Comparison of ENCODE assay signal across 28 cellular contexts in the genomic region with DNA sequence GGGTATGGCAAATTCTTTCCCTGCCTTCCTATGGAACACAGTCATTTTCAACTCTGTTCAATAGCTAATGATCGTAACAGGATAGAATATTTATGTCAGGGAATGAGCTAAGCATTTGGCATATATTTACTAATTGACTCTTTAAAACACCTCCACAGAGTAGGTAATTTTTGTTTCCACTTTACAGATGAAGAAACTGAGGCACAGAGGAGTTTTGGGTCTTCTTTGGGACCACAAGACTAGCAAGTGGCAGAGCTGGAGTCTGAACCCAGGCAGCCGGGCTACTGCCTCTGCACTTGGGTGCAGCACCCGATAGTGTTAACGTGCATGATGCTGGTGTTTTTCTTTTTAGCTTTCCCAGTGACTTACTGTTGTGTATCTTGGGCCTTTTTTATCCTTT.
"Had no signal": no experiment of that assay in that cellular context is flagged by ENCODE, and none has a peak within 500 bp of the region (broad histone marks: within the 10 kb centered on the region; RNA-seq: fewer than 3 reads in every experiment).

No MANE protein-coding gene starts in this region.

- H3K4me1 Mint-ChIP-seq: nephron progenitor cell, neural crest cell had no signal

- ATAC-seq: naive thymus-derived CD8-positive, alpha-beta T cell; psoas muscle; right cardiac atrium; right lobe of liver; stimulated activated effector memory CD8-positive, alpha-beta T cell treated with anti-CD3 and anti-CD28 coated beads, Interleukin-12 subunit alpha, Interleukin-12 subunit beta, amount 100 ng/mL, for 72 hours; stimulated activated naive B cell treated with anti-CD40 and anti-IgM and Interleukin-4, amounts not matched to agents 10 μg/mL and 1 μg/mL and 100 μg/mL, for 72 hours had no signal

- H3K27me3 Mint-ChIP-seq: stimulated activated naive CD8-positive, alpha-beta T cell treated with anti-CD3 and anti-CD28 coated beads, Interleukin-15, Interleukin-2, amounts not matched to agents 100 ng/mL and 50 ng/mL, for 24 hours had no signal

- H3K4me3 ChIP-seq: ovary, psoas muscle, right lobe of liver, sigmoid colon, stomach, thoracic aorta, thyroid gland, tibial nerve, upper lobe of left lung, vagina had no signal

- H3K4me1 ChIP-seq: parathyroid adenoma, psoas muscle, right lobe of liver, sigmoid colon, stomach, thyroid gland, vagina had no signal

- H3K27ac Mint-ChIP-seq: nephron progenitor cell; progenitor cell of endocrine pancreas; stimulated activated effector memory CD8-positive, alpha-beta T cell treated with anti-CD3 and anti-CD28 coated beads, Interleukin-12 subunit alpha, Interleukin-12 subunit beta, amount 100 ng/mL, for 72 hours; stimulated activated naive B cell treated with anti-CD40 and anti-IgM and Interleukin-4, amounts not matched to agents 10 μg/mL and 1 μg/mL and 100 μg/mL, for 72 hours; stimulated activated naive CD8-positive, alpha-beta T cell treated with anti-CD3 and anti-CD28 coated beads, Interleukin-15, Interleukin-2, amounts not matched to agents 100 ng/mL and 50 ng/mL, for 24 hours had no signal

- H3K4me3 Mint-ChIP-seq: naive thymus-derived CD8-positive, alpha-beta T cell; nephron progenitor cell; neural crest cell; stimulated activated effector memory CD8-positive, alpha-beta T cell treated with anti-CD3 and anti-CD28 coated beads, Interleukin-12 subunit alpha, Interleukin-12 subunit beta, amount 100 ng/mL, for 72 hours; stimulated activated naive B cell treated with anti-CD40 and anti-IgM and Interleukin-4, amounts not matched to agents 10 μg/mL and 1 μg/mL and 100 μg/mL, for 72 hours; stimulated activated naive CD8-positive, alpha-beta T cell treated with anti-CD3 and anti-CD28 coated beads, Interleukin-15, Interleukin-2, amounts not matched to agents 100 ng/mL and 50 ng/mL, for 24 hours had no signal

- H3K9me3 ChIP-seq: ovary, thoracic aorta, thyroid gland, tibial nerve, upper lobe of left lung, vagina had no signal

- H3K36me3 ChIP-seq: ovary, right lobe of liver, sigmoid colon, stomach, thoracic aorta, thyroid gland, tibial nerve, upper lobe of left lung, vagina had no signal

- H3K27ac ChIP-seq: ovary, parathyroid adenoma, psoas muscle, right lobe of liver, sigmoid colon, stomach, thoracic aorta, thyroid gland, upper lobe of left lung, vagina had no signal

- DNase-seq: naive thymus-derived CD8-positive, alpha-beta T cell; nephron progenitor cell; occipital lobe; ovary; posterior cingulate gyrus; psoas muscle; right cardiac atrium; right lobe of liver; sigmoid colon; small intestine; stimulated activated CD4-positive, alpha-beta T cell treated with anti-CD3 and anti-CD28 coated beads, Interleukin-15, amount 100 ng/mL, for 24 hours; stimulated activated CD4-positive, alpha-beta T cell treated with anti-CD3 and anti-CD28 coated beads, Interleukin-2, amount 100 ng/mL, for 24 hours; stimulated activated CD4-positive, alpha-beta T cell treated with anti-CD3 and anti-CD28 coated beads, Interleukin-2, amount 100 ng/mL, for 48 hours; stimulated activated CD4-positive, alpha-beta T cell treated with anti-CD3 and anti-CD28 coated beads, Interleukin-4, amount 100 ng/mL, for 24 hours; stimulated activated naive B cell treated with anti-CD40 and anti-IgM and Interleukin-4, amounts not matched to agents 10 μg/mL and 1 μg/mL and 100 μg/mL, for 72 hours; stimulated activated naive CD4-positive, alpha-beta T cell treated with Interleukin-2 at 50 U/mL for 16 hours; stomach; thyroid gland; trophoblast cell had no signal

- H3K9ac ChIP-seq: parathyroid adenoma had no signal

- H3K27me3 ChIP-seq: ovary, right lobe of liver, sigmoid colon, stomach, thyroid gland, tibial nerve, upper lobe of left lung, vagina had no signal

- H2AFZ ChIP-seq: parathyroid adenoma had no signal
